ENCODE assay signal across 21 cellular contexts in the genomic region with DNA sequence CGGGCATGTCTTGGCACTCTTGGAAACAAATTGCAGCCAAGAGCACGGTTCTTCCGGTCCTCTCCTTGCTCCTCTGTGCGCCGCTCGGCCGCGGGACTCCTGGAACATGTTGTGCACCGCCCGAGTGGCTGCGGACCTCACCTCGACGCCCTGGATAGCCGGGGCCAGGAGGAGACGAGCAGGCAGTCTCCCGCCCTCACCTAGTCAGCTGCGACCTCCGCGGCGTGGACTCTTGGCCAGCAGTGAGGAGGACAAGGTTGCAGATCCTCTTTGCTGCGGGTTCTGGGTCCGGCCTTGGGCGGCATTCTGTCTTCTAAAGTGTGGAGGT. TPM values are rescaled to one million over a fixed set of nuclear protein-coding genes. Genes with fewer than 3 reads are reported as not detected.
DNase-seq lines count a peak whose midpoint lies in the region; ATAC-seq and TF ChIP-seq lines count a peak whose summit lies in the region.
"Had no signal": no experiment of that assay in that cellular context is flagged by ENCODE, and none has a peak within 500 bp of the region (broad histone marks: within the 10 kb centered on the region; RNA-seq: fewer than 3 reads in every experiment).

No MANE protein-coding gene starts in this region.

- H4K5ac ChIP-seq in mesendoderm (ENCODE audit: low read length), result no peak overlapping the region

- no peak overlapping the region for H4K8ac ChIP-seq in mesendoderm (ENCODE audit: low read depth, low read length)

- no peak overlapping the region for H3K23ac ChIP-seq in mesendoderm (ENCODE audit: low read length)

- DNase-seq in T-helper 1 cell (no peak), WTC11 (ENCODE audit: low spot score) (peak; percentile 28), mesendoderm (peak; percentile 22), HFFc6 (no peak), foreskin melanocyte (no peak), COLO829 (ENCODE audit: low spot score) (no peak)
- DNase-seq in stimulated activated naive B cell treated with anti-CD40 and anti-IgM and Interleukin-4, amounts not matched to agents 10 μg/mL and 1 μg/mL and 100 μg/mL, for 72 hours, result no peak
- DNase-seq: AML-193, DMS79 treated with DMSO at 0.1 percent for 48 hours, KG1, NCI-H1417, NCI-H187, NCI-H2227 treated with DMSO at 0.1 percent for 48 hours, NCI-H510A treated with DMSO at 0.1 percent for 48 hours, NCI-H774, OCI-M1, SHP77 had no signal

- H3K4me1 ChIP-seq in mesendoderm (ENCODE audit: control insufficient read depth, low read depth, low read length), result no peaks in the 10 kb centered on the region

- H3K27me3 Mint-ChIP-seq in T-helper 1 cell treated with Interleukin-12 subunit alpha and Interleukin-12 subunit beta and Interleukin-4 antibody, amounts not matched to agents 30 μg/mL and 1 μg/mL, for 36 hours (ENCODE audit: low read depth), result peaks cover 93% of the 10 kb centered on the region
- H3K27me3 Mint-ChIP-seq in WTC11 (ENCODE audit: low read depth) (peaks cover 100% of the 10 kb centered on the region), HFFc6 (ENCODE audit: insufficient read depth) (peaks cover 75% of the 10 kb centered on the region)
- peaks cover 67 to 91% of the 10 kb centered on the region in 2 donors for H3K27me3 Mint-ChIP-seq in stimulated activated naive B cell treated with anti-CD40 and anti-IgM and Interleukin-4, amounts not matched to agents 10 μg/mL and 1 μg/mL and 100 μg/mL, for 72 hours

- H3K4me2 ChIP-seq in mesendoderm (ENCODE audit: low read length), result no peak overlapping the region

- no peak overlapping the region for H2BK5ac ChIP-seq in mesendoderm (ENCODE audit: low read length)

- ATAC-seq in WTC11, result no peak
- ATAC-seq in stimulated activated naive B cell treated with anti-CD40 and anti-IgM and Interleukin-4, amounts not matched to agents 10 μg/mL and 1 μg/mL and 100 μg/mL, for 72 hours (replicated peaks), result no peak

- H3K4me3 ChIP-seq in mesendoderm (ENCODE audit: low read length), result no peak overlapping the region

- H3K56ac ChIP-seq in mesendoderm (ENCODE audit: low read length), result no peak overlapping the region

- no peaks in the 10 kb centered on the region for H3K79me2 ChIP-seq in mesendoderm (ENCODE audit: control insufficient read depth, insufficient read depth, low read length)

- no CpG with 5 or more reads among the region's 23 CpGs for WGBS in mesendoderm (ENCODE audit: extremely low coverage, insufficient coverage, low lambda C conversion rate)

- no peak overlapping the region for H2AK5ac ChIP-seq in mesendoderm (ENCODE audit: low read length)

- H3K4me1 Mint-ChIP-seq in T-helper 1 cell treated with Interleukin-12 subunit alpha and Interleukin-12 subunit beta and Interleukin-4 antibody, amounts not matched to agents 30 μg/mL and 1 μg/mL, for 36 hours (ENCODE audit: low read depth), result peaks cover 4% of the 10 kb centered on the region
- peaks cover 45% of the 10 kb centered on the region for H3K4me1 Mint-ChIP-seq in WTC11
- H3K4me1 Mint-ChIP-seq in stimulated activated naive B cell treated with anti-CD40 and anti-IgM and Interleukin-4, amounts not matched to agents 10 μg/mL and 1 μg/mL and 100 μg/mL, for 72 hours, result peaks cover 8 to 17% of the 10 kb centered on the region in 2 donors
- no peaks in the 10 kb centered on the region; the same call in 1 of the 2 replicates for H3K4me1 Mint-ChIP-seq in HFFc6 (ENCODE audit: low read depth)

- H3K27ac Mint-ChIP-seq in T-helper 1 cell treated with Interleukin-12 subunit alpha and Interleukin-12 subunit beta and Interleukin-4 antibody, amounts not matched to agents 30 μg/mL and 1 μg/mL, for 36 hours, result peak overlapping the region; percentile 31
- no peak overlapping the region for H3K27ac Mint-ChIP-seq in WTC11
- H3K27ac Mint-ChIP-seq in stimulated activated naive B cell treated with anti-CD40 and anti-IgM and Interleukin-4, amounts not matched to agents 10 μg/mL and 1 μg/mL and 100 μg/mL, for 72 hours, result peak overlapping the region; percentile 14
- no peak overlapping the region for H3K27ac Mint-ChIP-seq in HFFc6

- peaks cover 7% of the 10 kb centered on the region for H3K36me3 Mint-ChIP-seq in T-helper 1 cell treated with Interleukin-12 subunit alpha and Interleukin-12 subunit beta and Interleukin-4 antibody, amounts not matched to agents 30 μg/mL and 1 μg/mL, for 36 hours (ENCODE audit: low read depth)
- H3K36me3 Mint-ChIP-seq in WTC11, result no peaks in the 10 kb centered on the region
- H3K36me3 Mint-ChIP-seq in stimulated activated naive B cell treated with anti-CD40 and anti-IgM and Interleukin-4, amounts not matched to agents 10 μg/mL and 1 μg/mL and 100 μg/mL, for 72 hours, result peaks cover 0 to 12% of the 10 kb centered on the region in 2 donors
- H3K36me3 Mint-ChIP-seq in HFFc6 (ENCODE audit: low read depth), result peaks cover 11% of the 10 kb centered on the region; the same call in 1 of the 2 replicates

- H3K4me3 Mint-ChIP-seq in T-helper 1 cell treated with Interleukin-12 subunit alpha and Interleukin-12 subunit beta and Interleukin-4 antibody, amounts not matched to agents 30 μg/mL and 1 μg/mL, for 36 hours, result no peak overlapping the region
- H3K4me3 Mint-ChIP-seq in WTC11 (peak overlapping the region; percentile 36), HFFc6 (no peak overlapping the region)
- H3K4me3 Mint-ChIP-seq in stimulated activated naive B cell treated with anti-CD40 and anti-IgM and Interleukin-4, amounts not matched to agents 10 μg/mL and 1 μg/mL and 100 μg/mL, for 72 hours, result no peak overlapping the region

- no peak overlapping the region for H3K9ac ChIP-seq in mesendoderm (ENCODE audit: low read length)

- peaks cover 81% of the 10 kb centered on the region for H3K27me3 ChIP-seq in mesendoderm (ENCODE audit: insufficient read depth, low read length, poor library complexity)

- no peak overlapping the region for H2BK120ac ChIP-seq in mesendoderm (ENCODE audit: low read depth, low read length)

- H2BK15ac ChIP-seq in mesendoderm (replicated peaks; ENCODE audit: low read depth), result no peak overlapping the region

- H3K27ac ChIP-seq in mesendoderm (ENCODE audit: low read depth, low read length), result no peak overlapping the region
- H3K27ac ChIP-seq: 22Rv1, C4-2B had no signal

- H3K9me3 Mint-ChIP-seq in T-helper 1 cell treated with Interleukin-12 subunit alpha and Interleukin-12 subunit beta and Interleukin-4 antibody, amounts not matched to agents 30 μg/mL and 1 μg/mL, for 36 hours, result peaks cover 3% of the 10 kb centered on the region
- H3K9me3 Mint-ChIP-seq in WTC11 (no peaks in the 10 kb centered on the region), HFFc6 (peaks cover 12% of the 10 kb centered on the region)
- peaks cover 2 to 4% of the 10 kb centered on the region in 2 donors for H3K9me3 Mint-ChIP-seq in stimulated activated naive B cell treated with anti-CD40 and anti-IgM and Interleukin-4, amounts not matched to agents 10 μg/mL and 1 μg/mL and 100 μg/mL, for 72 hours

- no peak overlapping the region for H3K18ac ChIP-seq in mesendoderm (ENCODE audit: low read length)

- no peak overlapping the region for H3K4ac ChIP-seq in mesendoderm (ENCODE audit: low read depth, low read length)

- POLR2A ChIA-PET in WTC11 (lab: Charles Lee), result no interaction called here

- no peaks in the 10 kb centered on the region for H3K36me3 ChIP-seq in mesendoderm (ENCODE audit: control insufficient read depth, insufficient read depth, low read length)

- CTCF ChIA-PET in WTC11 (lab: Charles Lee), result interaction anchor here (0.6 to 6.4 kb wide), 24 partner anchors 7 to 575 kb away, joined by 3 to 44 read pairs (median 6); a partner anchor contains a TSS

- TF ChIP-seq CTCF in WTC11 (IDR thresholded peaks at IDR 0.05) (no peak), HFFc6 (IDR thresholded peaks at IDR 0.05) (no peak)

- H3K79me1 ChIP-seq in mesendoderm (ENCODE audit: low read length), result no peaks in the 10 kb centered on the region

TF ChIP-seq in WTC11, 78 proteins besides CTCF, POLR2A, EP300 and RAD21:
- TF ChIP-seq ZNF219 (CRISPR knock-in tag; IDR thresholded peaks at IDR 0.05; ENCODE audit: borderline replicate concordance) (no peak), ZNF121 (CRISPR knock-in tag; IDR thresholded peaks at IDR 0.05) (0 out of 2 replicates have a peak, but pooled peaks have one; percentile 21), ZBTB21 (CRISPR knock-in tag; IDR thresholded peaks at IDR 0.05; ENCODE audit: borderline replicate concordance) (no peak), ESRRA (CRISPR knock-in tag; IDR thresholded peaks at IDR 0.05; ENCODE audit: borderline replicate concordance) (no peak)
- TF ChIP-seq, protein P1, sequence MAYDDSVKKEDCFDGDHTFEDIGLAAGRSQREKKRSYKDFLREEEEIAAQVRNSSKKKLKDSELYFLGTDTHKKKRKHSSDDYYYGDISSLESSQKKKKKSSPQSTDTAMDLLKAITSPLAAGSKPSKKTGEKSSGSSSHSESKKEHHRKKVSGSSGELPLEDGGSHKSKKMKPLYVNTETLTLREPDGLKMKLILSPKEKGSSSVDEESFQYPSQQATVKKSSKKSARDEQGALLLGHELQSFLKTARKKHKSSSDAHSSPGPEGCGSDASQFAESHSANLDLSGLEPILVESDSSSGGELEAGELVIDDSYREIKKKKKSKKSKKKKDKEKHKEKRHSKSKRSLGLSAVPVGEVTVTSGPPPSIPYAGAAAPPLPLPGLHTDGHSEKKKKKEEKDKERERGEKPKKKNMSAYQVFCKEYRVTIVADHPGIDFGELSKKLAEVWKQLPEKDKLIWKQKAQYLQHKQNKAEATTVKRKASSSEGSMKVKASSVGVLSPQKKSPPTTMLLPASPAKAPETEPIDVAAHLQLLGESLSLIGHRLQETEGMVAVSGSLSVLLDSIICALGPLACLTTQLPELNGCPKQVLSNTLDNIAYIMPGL (CRISPR knock-in tag; IDR thresholded peaks at IDR 0.05), result no peak
- TF ChIP-seq, protein P2, sequence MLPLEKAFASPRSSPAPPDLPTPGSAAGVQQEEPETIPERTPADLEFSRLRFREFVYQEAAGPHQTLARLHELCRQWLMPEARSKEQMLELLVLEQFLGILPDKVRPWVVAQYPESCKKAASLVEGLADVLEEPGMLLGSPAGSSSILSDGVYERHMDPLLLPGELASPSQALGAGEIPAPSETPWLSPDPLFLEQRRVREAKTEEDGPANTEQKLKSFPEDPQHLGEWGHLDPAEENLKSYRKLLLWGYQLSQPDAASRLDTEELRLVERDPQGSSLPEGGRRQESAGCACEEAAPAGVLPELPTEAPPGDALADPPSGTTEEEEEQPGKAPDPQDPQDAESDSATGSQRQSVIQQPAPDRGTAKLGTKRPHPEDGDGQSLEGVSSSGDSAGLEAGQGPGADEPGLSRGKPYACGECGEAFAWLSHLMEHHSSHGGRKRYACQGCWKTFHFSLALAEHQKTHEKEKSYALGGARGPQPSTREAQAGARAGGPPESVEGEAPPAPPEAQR (CRISPR knock-in tag; IDR thresholded peaks at IDR 0.05), result no peak

RNA-seq across cellular contexts. Expression of a gene that starts 6.6 kb away (rescaled TPM):
- total RNA-seq in WTC11 (2021), result not detected in 3 replicates
- polyA plus RNA-seq in mesendoderm (2013, experiment 1 of 2), result 0.21 TPM
- polyA plus RNA-seq in mesendoderm (2013, experiment 2 of 2), result 0.15 TPM
- under 1 TPM in 5 of 6 experiments, not detected in 1; 0.10 to 0.35 (median 0.24) TPM for total RNA-seq in HFFc6 (2021; fragmentation: NEBNext Ultra II Directional; extraction: Animal tissue kit (Norgen Biotek cat#: 25700))
- total RNA-seq: G401 had no signal

Comparison
In these comparisons a context has a peak if more than half of its experiments do, and no peak if none do; other contexts are left out.
1. H3K27ac Mint-ChIP-seq: peak in T-helper 1 cell treated with Interleukin-12 subunit alpha and Interleukin-12 subunit beta and Interleukin-4 antibody, amounts not matched to agents 30 μg/mL and 1 μg/mL, for 36 hours (single experiment) and stimulated activated naive B cell treated with anti-CD40 and anti-IgM and Interleukin-4, amounts not matched to agents 10 μg/mL and 1 μg/mL and 100 μg/mL, for 72 hours (single experiment); none in WTC11 (single experiment) and HFFc6 (single experiment).
2. DNase-seq: peak in WTC11 (single experiment) and mesendoderm (single experiment); none in T-helper 1 cell (0 of 5), stimulated activated naive B cell treated with anti-CD40 and anti-IgM and Interleukin-4, amounts not matched to agents 10 μg/mL and 1 μg/mL and 100 μg/mL, for 72 hours (single experiment), HFFc6 (single experiment), foreskin melanocyte (single experiment) and COLO829 (single experiment).